ENCODE assay signal across 31 cellular contexts in the genomic region with DNA sequence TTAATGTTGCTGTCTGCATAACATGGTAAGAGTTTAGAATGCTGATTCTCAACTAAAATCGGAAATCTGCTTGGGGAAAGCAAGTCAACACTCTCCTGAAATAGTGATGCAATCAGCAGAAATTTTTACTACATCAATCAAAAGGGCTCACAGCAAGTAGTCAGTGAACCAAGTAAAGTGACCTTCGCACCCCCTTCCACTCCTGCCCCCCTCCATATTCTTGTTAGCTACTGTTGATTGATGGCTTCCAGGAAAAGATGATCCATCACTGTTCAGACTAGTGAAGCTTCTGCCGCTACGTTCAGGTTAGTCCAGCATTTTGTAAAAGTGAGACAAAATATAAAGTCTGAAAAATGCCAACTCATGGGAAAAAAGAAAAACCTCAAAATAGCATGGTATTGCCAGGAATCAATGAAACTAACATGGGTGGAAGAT.
"Had no signal": no experiment of that assay in that cellular context is flagged by ENCODE, and none has a peak within 500 bp of the region (broad histone marks: within the 10 kb centered on the region; RNA-seq: fewer than 3 reads in every experiment).

No MANE protein-coding gene starts in this region.

- H3K4me1 Mint-ChIP-seq: activated T-helper 17 cell treated with anti-CD3 and anti-CD28 coated beads, Interleukin-2, amount 50 U/mL, for 72 hours; endodermal cell had no signal

- H3K27me3 Mint-ChIP-seq: activated CD8-positive, alpha-beta T cell treated with anti-CD3 and anti-CD28 coated beads for 36 hours; dendritic cell treated with granulocyte-macrophage colony-stimulating factor and Interleukin-4, amounts not matched to agents 40 ng/mL and 50 ng/mL, for 4 days; T-helper 17 cell had no signal

- H3K27ac Mint-ChIP-seq: activated CD8-positive, alpha-beta T cell treated with anti-CD3 and anti-CD28 coated beads for 36 hours; activated naive CD8-positive, alpha-beta T cell; activated T-helper 17 cell treated with anti-CD3 and anti-CD28 coated beads, Interleukin-2, amount 50 U/mL, for 72 hours; dendritic cell treated with granulocyte-macrophage colony-stimulating factor and Interleukin-4, amounts not matched to agents 40 ng/mL and 50 ng/mL, for 4 days; endodermal cell; T-helper 17 cell; T-helper 2 cell treated with Interferon-gamma antibody and Interleukin-4, amounts not matched to agents 5 μg/mL and 100 μg/mL, for 36 hours had no signal

- H3K36me3 ChIP-seq: brain microvascular endothelial cell had no signal

- ATAC-seq: activated CD8-positive, alpha-beta T cell treated with anti-CD3 and anti-CD28 coated beads for 36 hours; activated T-cell treated with anti-CD3 and anti-CD28 coated beads, Interleukin-2, amount 50 U/mL, for 4 hours; activated T-helper 17 cell treated with anti-CD3 and anti-CD28 coated beads, Interleukin-2, amount 50 U/mL, for 72 hours; esophagus mucosa; T-helper 17 cell had no signal

- H3K4me3 Mint-ChIP-seq: activated CD8-positive, alpha-beta T cell treated with anti-CD3 and anti-CD28 coated beads for 36 hours; activated naive CD8-positive, alpha-beta T cell; activated T-cell treated with anti-CD3 and anti-CD28 coated beads, Interleukin-2, amount 50 U/mL, for 4 hours; activated T-helper 17 cell treated with anti-CD3 and anti-CD28 coated beads, Interleukin-2, amount 50 U/mL, for 72 hours; central memory CD8-positive, alpha-beta T cell; dendritic cell treated with granulocyte-macrophage colony-stimulating factor and Interleukin-4, amounts not matched to agents 40 ng/mL and 50 ng/mL, for 4 days; endodermal cell; T-helper 17 cell; T-helper 2 cell treated with Interferon-gamma antibody and Interleukin-4, amounts not matched to agents 5 μg/mL and 100 μg/mL, for 36 hours had no signal

- H3K9me3 Mint-ChIP-seq: activated CD8-positive, alpha-beta T cell treated with anti-CD3 and anti-CD28 coated beads for 36 hours; activated T-cell treated with anti-CD3 and anti-CD28 coated beads, Interleukin-2, amount 50 U/mL, for 4 hours; central memory CD8-positive, alpha-beta T cell; dendritic cell treated with granulocyte-macrophage colony-stimulating factor and Interleukin-4, amounts not matched to agents 40 ng/mL and 50 ng/mL, for 4 days; endodermal cell; T-helper 2 cell treated with Interferon-gamma antibody and Interleukin-4, amounts not matched to agents 5 μg/mL and 100 μg/mL, for 36 hours had no signal

- H3K27me3 ChIP-seq: brain microvascular endothelial cell, dorsolateral prefrontal cortex had no signal

- H3K27ac ChIP-seq: brain microvascular endothelial cell, coronary artery, dorsolateral prefrontal cortex had no signal

- H3K36me3 Mint-ChIP-seq: activated naive CD8-positive, alpha-beta T cell had no signal

- H3K4me3 ChIP-seq: coronary artery, dorsolateral prefrontal cortex had no signal

- FAIRE-seq: astrocyte, bronchial epithelial cell, frontal cortex had no signal

- DNase-seq: activated CD4-positive, alpha-beta T cell treated with anti-CD3 and anti-CD28 coated beads for 1 hour; activated CD4-positive, alpha-beta T cell treated with anti-CD3 and anti-CD28 coated beads for 48 hours; activated CD4-positive, alpha-beta T cell treated with anti-CD3 and anti-CD28 coated beads, Interleukin-2, amount 50 U/mL, for 1 hour; activated CD4-positive, alpha-beta T cell treated with anti-CD3 and anti-CD28 coated beads, Interleukin-2, amount 50 U/mL, for 48 hours; activated CD8-positive, alpha-beta memory T cell treated with anti-CD3 and anti-CD28 coated beads for 24 hours; activated CD8-positive, alpha-beta T cell treated with anti-CD3 and anti-CD28 coated beads for 36 hours; activated effector memory CD4-positive, alpha-beta T cell treated with Interleukin-2 at 50 U/mL for 16 hours; activated gamma-delta T cell treated with Interleukin-2 at 50 U/mL for 16 hours; activated naive CD4-positive, alpha-beta T cell treated with anti-CD3 and anti-CD28 coated beads, Interleukin-2, amount 50 U/mL, for 16 hours; activated naive CD4-positive, alpha-beta T cell treated with Interleukin-2 at 50 U/mL for 16 hours; activated T-cell treated with anti-CD3 and anti-CD28 coated beads, Interleukin-2, amount 50 U/mL, for 4 hours; amniotic stem cell; anterior cingulate cortex; brain microvascular endothelial cell; dorsolateral prefrontal cortex; effector memory CD4-positive, alpha-beta T cell; endodermal cell; foreskin fibroblast; hippocampal formation; T-helper 17 cell; T1000 had no signal
